8 cellular contexts compared by ENCODE assay signal in genomic region chr16:77191259-77191969, GRCh38. TPM values are rescaled to one million over a fixed set of nuclear protein-coding genes. Genes with fewer than 3 reads are reported as not detected.
DNase-seq lines count a peak whose midpoint lies in the region; ATAC-seq and TF ChIP-seq lines count a peak whose summit lies in the region.

No MANE protein-coding gene starts in this region.

- peaks cover 20% of the 10 kb centered on the region for H3K4me1 Mint-ChIP-seq in WTC11
- peaks cover 35% of the 10 kb centered on the region for H3K4me1 Mint-ChIP-seq in neural crest cell

- H3K4me3 Mint-ChIP-seq in WTC11: peak overlapping the region; percentile 94
- H3K4me3 Mint-ChIP-seq in neural crest cell: peak overlapping the region; percentile 98

- no peaks in the 10 kb centered on the region for H3K27me3 ChIP-seq in esophagus (ENCODE audit: control insufficient read depth in 1 of 2, insufficient read depth in 2 of 2, low read length in 2 of 2)

- TF ChIP-seq CTCF in GM10266 (IDR thresholded peaks at IDR 0.05; ENCODE audit: control insufficient read depth, insufficient read depth, low read depth, missing control alignments) (no peak), WTC11 (IDR thresholded peaks at IDR 0.05) (no peak), neural crest cell (conservative IDR thresholded peaks at IDR 0.05) (no peak)

- 5% methylated on average over 24 of the region's 24 CpGs for WGBS in esophagus, 2 donors

- POLR2A ChIA-PET in WTC11 (lab: Charles Lee): no interaction called here

- peak; percentile 57 for DNase-seq in GM10266 (ENCODE audit: extremely low spot score)
- DNase-seq in WTC11 (ENCODE audit: low spot score): no peak
- no peak for DNase-seq in neural crest cell (ENCODE audit: low read depth, low spot score)

- ATAC-seq in HG03066 (IDR thresholded peaks at IDR 0.05; ENCODE audit: low read depth, unreplicated experiment) (peak; percentile 0), WTC11 (no peak), GM21737 (IDR thresholded peaks at IDR 0.05; ENCODE audit: unreplicated experiment) (no peak), GM18520 (IDR thresholded peaks at IDR 0.05; ENCODE audit: unreplicated experiment) (no peak), HG03442 (IDR thresholded peaks at IDR 0.05; ENCODE audit: unreplicated experiment) (no peak)

- CTCF ChIA-PET in WTC11 (lab: Charles Lee): no interaction called here

- H3K9me3 Mint-ChIP-seq in WTC11 (no peaks in the 10 kb centered on the region), neural crest cell (peaks cover 5% of the 10 kb centered on the region)

- H3K27ac ChIP-seq in esophagus (ENCODE audit: low read depth in 2 of 2, low read length in 1 of 2): peak overlapping the region; percentile 96 to 100

- H3K9me3 ChIP-seq in esophagus (ENCODE audit: control insufficient read depth in 2 of 2, insufficient read depth in 1 of 2, low read depth in 1 of 2, low read length in 1 of 2): no peaks in the 10 kb centered on the region

- peaks cover 9% of the 10 kb centered on the region; the same call in 1 of the 2 replicates for H3K36me3 Mint-ChIP-seq in WTC11
- peaks cover 16% of the 10 kb centered on the region for H3K36me3 Mint-ChIP-seq in neural crest cell (ENCODE audit: low read depth)

- peaks cover 7 to 27% of the 10 kb centered on the region in 2 donors for H3K36me3 ChIP-seq in esophagus (ENCODE audit: control insufficient read depth in 2 of 2, insufficient read depth in 2 of 2, low read length in 1 of 2)

- H3K4me3 ChIP-seq in esophagus (ENCODE audit: low read depth in 1 of 2, low read length in 2 of 2): peak overlapping the region; percentile 75 to 96

- no peaks in the 10 kb centered on the region for H3K27me3 Mint-ChIP-seq in WTC11 (ENCODE audit: low read depth)
- peaks cover 17% of the 10 kb centered on the region for H3K27me3 Mint-ChIP-seq in neural crest cell (ENCODE audit: low read depth)

- H3K4me1 ChIP-seq in esophagus (ENCODE audit: control insufficient read depth in 2 of 2, insufficient read depth in 2 of 2, low read length in 1 of 2): no peaks in the 10 kb centered on the region

- H3K27ac Mint-ChIP-seq in WTC11 (peak overlapping the region; percentile 99), neural crest cell (ENCODE audit: unreplicated experiment) (peak overlapping the region; percentile 98)

TF ChIP-seq in WTC11, 78 proteins besides CTCF, POLR2A, EP300 and RAD21:
- TF ChIP-seq ATF1 (CRISPR knock-in tag; IDR thresholded peaks at IDR 0.05) (no peak), TEAD1 (CRISPR knock-in tag; IDR thresholded peaks at IDR 0.05) (0 out of 2 replicates have a peak, but pooled peaks have one; percentile 8)

RNA-seq across cellular contexts. Expression of gene MON1B, which starts 0.4 kb away (rescaled TPM):
- total RNA-seq in WTC11 (2021): 44.7 to 49.1 TPM (median 45.2 TPM) in 3 replicates
- polyA plus RNA-seq in esophagus: 10 to 100 TPM; 12.3 to 14.8 TPM
- 46.3 and 49.5 TPM in 2 replicates for total RNA-seq in neural crest cell

RNA-seq across cellular contexts. Expression of gene SYCE1L, which starts 7.8 kb away (rescaled TPM):
- 7.0 to 10.8 TPM (median 7.3 TPM) in 3 replicates for total RNA-seq in WTC11 (2021)
- polyA plus RNA-seq in esophagus: 1 to 10 TPM in 1 of 2 donors, under 1 TPM in 1; 0.87 to 2.6 TPM
- total RNA-seq in neural crest cell: 18.3 and 24.8 TPM in 2 replicates
